8 cellular contexts compared by ENCODE assay signal in the genomic region with DNA sequence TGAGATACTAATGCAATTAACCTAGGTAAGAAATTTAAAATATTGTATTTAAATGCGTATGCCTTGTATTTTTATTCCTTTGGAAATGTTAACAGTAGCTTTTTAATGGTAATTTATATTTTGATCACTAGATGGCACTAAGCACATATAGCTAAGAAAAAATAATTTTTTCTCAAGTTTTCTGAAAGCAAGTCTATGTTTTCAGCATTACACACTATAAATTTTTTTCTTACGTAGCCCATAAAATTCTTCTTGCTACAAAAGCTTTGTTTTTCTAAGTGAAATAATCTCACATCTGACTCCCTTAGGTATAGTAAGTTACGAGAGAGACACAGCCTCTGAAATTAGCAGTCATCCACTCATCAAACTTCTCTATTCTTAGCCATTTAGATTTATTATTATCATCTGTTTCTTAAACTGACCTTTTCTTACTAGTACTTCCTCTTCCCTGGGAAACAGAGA. TPM values are rescaled to one million over a fixed set of nuclear protein-coding genes. Genes with fewer than 3 reads are reported as not detected.
DNase-seq lines count a peak whose midpoint lies in the region; ATAC-seq and TF ChIP-seq lines count a peak whose summit lies in the region.

No MANE protein-coding gene starts in this region.

- DNase-seq in NCI-H146 treated with DMSO at 0.1 percent for 48 hours (lab: John Stamatoyannopoulos, UW; ENCODE audit: unreplicated experiment) = peak; percentile 21
- DNase-seq in NCI-H146 (lab: John Stamatoyannopoulos, UW) = no peak
- peak; percentile 30 for DNase-seq in NB4 (ENCODE audit: low read depth)
- peak; percentile 37 to 52 for DNase-seq in cardiac fibroblast (ENCODE audit: low read depth in 2 of 2)
- no peak for DNase-seq in psoas muscle
- DNase-seq in ureter (ENCODE audit: low spot score) = no peak
- no peak for DNase-seq in activated CD4-positive, alpha-beta T cell treated with anti-CD3 and anti-CD28 coated beads, Interleukin-2, amount 50 U/mL, for 4 hours

- H3K4me3 ChIP-seq in NB4 (ENCODE audit: low read depth, low read length) (no peak overlapping the region), cardiac fibroblast (replicated peaks in 1 of 2; ENCODE audit: low read depth in 2 of 2, low read length in 2 of 2) (no peak overlapping the region), psoas muscle (no peak overlapping the region)

- no peak overlapping the region for H3K27ac ChIP-seq in psoas muscle

- H3K9me3 ChIP-seq in psoas muscle = no peaks in the 10 kb centered on the region

- TF ChIP-seq POLR2A in NB4 (IDR thresholded peaks at IDR 0.05; ENCODE audit: extremely low read depth, insufficient read length) = no peak

- H3K4me1 ChIP-seq in psoas muscle = peaks cover 13% of the 10 kb centered on the region

- peaks cover 0 to 21% of the 10 kb centered on the region in 2 donors for H3K36me3 ChIP-seq in psoas muscle (ENCODE audit: insufficient read depth in 1 of 2, low read depth in 1 of 2)

- TF ChIP-seq CTCF in NB4 (IDR thresholded peaks at IDR 0.05; ENCODE audit: low read depth, low read length) = no peak
- peak; percentile 45 for TF ChIP-seq CTCF in cardiac fibroblast (IDR thresholded peaks at IDR 0.05; ENCODE audit: low read depth, low read length)
- TF ChIP-seq CTCF in psoas muscle (IDR thresholded peaks at IDR 0.05) = peak; percentile 44

- no peaks in the 10 kb centered on the region for H3K27me3 ChIP-seq in psoas muscle (ENCODE audit: insufficient read depth in 3 of 3, low read length in 2 of 3)

- peak in 2 of 4 donors; percentile 38 to 65 for ATAC-seq in psoas muscle
- ATAC-seq in GM18907 (IDR thresholded peaks at IDR 0.05; ENCODE audit: unreplicated experiment) = no peak

- 46 to 57% (median 56%) methylated on average over 3 of the region's 3 CpGs for whole genome bisulfite sequencing in psoas muscle, 3 donors

- intact Hi-C loops in psoas muscle (cut with DNase I) = loop anchor here in 1 of 2 donors (10.0 kb wide), 1 partner anchor 747 kb away; no protein-coding TSS in a partner anchor

RNA-seq across cellular contexts. Expression of gene TSPYL4, which starts 35.7 kb away (rescaled TPM):
- total RNA-seq in psoas muscle (10 to 100 TPM in 1 of 4 donors, 1 to 10 TPM in 3; 3.8 to 10.1 (median 7.6) TPM), ureter (26.1 TPM)
- polyA plus RNA-seq in psoas muscle = 1 to 10 TPM; 2.8 to 6.6 (median 2.9) TPM

Comparison
In these comparisons a context has a peak if more than half of its experiments do, and no peak if none do; other contexts are left out.
1. DNase-seq: peak in NCI-H146 treated with DMSO at 0.1 percent for 48 hours (single experiment), NB4 (single experiment) and cardiac fibroblast (2 of 2); none in NCI-H146 (single experiment), psoas muscle (0 of 2), ureter (single experiment) and activated CD4-positive, alpha-beta T cell treated with anti-CD3 and anti-CD28 coated beads, Interleukin-2, amount 50 U/mL, for 4 hours (0 of 2).